Comparison of ENCODE assay signal across 8 cellular contexts in genomic region chr17:50057521-50057991, GRCh38. TPM values are rescaled to one million over a fixed set of nuclear protein-coding genes. Genes with fewer than 3 reads are reported as not detected.
DNase-seq lines count a peak whose midpoint lies in the region; ATAC-seq and TF ChIP-seq lines count a peak whose summit lies in the region.

No MANE protein-coding gene starts in this region.

- no peak overlapping the region for H4K5ac ChIP-seq in mesendoderm (ENCODE audit: low read length)

- no peak for DNase-seq in activated T-cell treated with anti-CD3 and anti-CD28 coated beads, Interleukin-2, amount 50 U/mL, for 4 hours
- no peak for DNase-seq in activated T-cell treated with anti-CD3 and anti-CD28 coated beads, Interleukin-2, amount 50 U/mL, for 1 hour
- DNase-seq in mesendoderm, result no peak
- DNase-seq in transverse colon, result peak; percentile 79
- no peak for DNase-seq in activated CD4-positive, CD25-positive, alpha-beta regulatory T cell (lab: John Stamatoyannopoulos, UW)
- no peak for DNase-seq in T1000 (lab: John Stamatoyannopoulos, UW)

- H3K9me3 Mint-ChIP-seq in activated T-cell treated with anti-CD3 and anti-CD28 coated beads, Interleukin-2, amount 50 U/mL, for 4 hours, result no peaks in the 10 kb centered on the region
- peaks cover 0 to 4% (median 0%) of the 10 kb centered on the region in 5 experiments for H3K9me3 Mint-ChIP-seq in brain

- in situ Hi-C loops in transverse colon (cut with MboI; ENCODE audit: low pct_ligation_motif_present in 1 of 4, low pct_unique_long_range_greater_than_20kb in 1 of 4, low sequenced_read_pairs in 3 of 4), result no loop called here

- no peak for ATAC-seq in activated T-cell treated with anti-CD3 and anti-CD28 coated beads, Interleukin-2, amount 50 U/mL, for 4 hours
- ATAC-seq in GM18520 (IDR thresholded peaks at IDR 0.05; ENCODE audit: unreplicated experiment), result no peak

- no peak for TF ChIP-seq EP300 in transverse colon (IDR thresholded peaks at IDR 0.05; ENCODE audit: low read depth)

- H2BK5ac ChIP-seq in mesendoderm (ENCODE audit: low read length), result no peak overlapping the region

- H3K9me3 ChIP-seq in transverse colon, result no peaks in the 10 kb centered on the region

- no peaks in the 10 kb centered on the region for H3K79me2 ChIP-seq in mesendoderm (ENCODE audit: control insufficient read depth, insufficient read depth, low read length)

- H2AK5ac ChIP-seq in mesendoderm (ENCODE audit: low read length), result no peak overlapping the region

- peak overlapping the region; percentile 88 for H3K4me3 Mint-ChIP-seq in activated T-cell treated with anti-CD3 and anti-CD28 coated beads, Interleukin-2, amount 50 U/mL, for 4 hours
- H3K4me3 Mint-ChIP-seq in brain, result peak overlapping the region; percentile 79 to 97 (median 93)

- H3K9ac ChIP-seq in mesendoderm (ENCODE audit: low read length), result peak overlapping the region; percentile 66

- WGBS in mesendoderm (ENCODE audit: extremely low coverage, insufficient coverage, low lambda C conversion rate), result no CpG with 5 or more reads among the region's 9 CpGs
- WGBS in transverse colon (ENCODE audit: low coverage in 1 of 2), 2 donors, result 62% methylated on average over 9 of the region's 9 CpGs; no CpG with 5 or more reads in 1 of the 2 donors

- H3K79me1 ChIP-seq in mesendoderm (ENCODE audit: low read length), result no peaks in the 10 kb centered on the region

- H3K4me3 ChIP-seq in mesendoderm (ENCODE audit: low read length) (no peak overlapping the region), transverse colon (peak overlapping the region in 3 of 4 donors; percentile 74 to 83 (median 80))

- no peaks in the 10 kb centered on the region for H3K27me3 Mint-ChIP-seq in activated T-cell treated with anti-CD3 and anti-CD28 coated beads, Interleukin-2, amount 50 U/mL, for 4 hours (ENCODE audit: low read depth)
- peaks cover 48% of the 10 kb centered on the region for H3K27me3 Mint-ChIP-seq in brain

- H3K56ac ChIP-seq in mesendoderm (ENCODE audit: low read length), result peak overlapping the region; percentile 76

- peak overlapping the region in 4 of 5 experiments; percentile 13 to 76 (median 62) for H3K27ac Mint-ChIP-seq in brain

- H3K4ac ChIP-seq in mesendoderm (ENCODE audit: low read depth, low read length), result no peak overlapping the region

- H3K4me1 Mint-ChIP-seq in activated T-cell treated with anti-CD3 and anti-CD28 coated beads, Interleukin-2, amount 50 U/mL, for 4 hours (ENCODE audit: low read depth), result peaks cover 16% of the 10 kb centered on the region
- peaks cover 72% of the 10 kb centered on the region for H3K4me1 Mint-ChIP-seq in brain

- TF ChIP-seq POLR2A in transverse colon (IDR thresholded peaks at IDR 0.05), result peak; percentile 61

- H3K27ac ChIP-seq in mesendoderm (ENCODE audit: low read depth, low read length) (no peak overlapping the region), transverse colon (peak overlapping the region; percentile 93 to 98 (median 96))

- H3K27me3 ChIP-seq in mesendoderm (ENCODE audit: insufficient read depth, low read length, poor library complexity) (no peaks in the 10 kb centered on the region), transverse colon (no peaks in the 10 kb centered on the region)

- H2BK120ac ChIP-seq in mesendoderm (ENCODE audit: low read depth, low read length), result no peak overlapping the region

- no peak overlapping the region for H3K23ac ChIP-seq in mesendoderm (ENCODE audit: low read length)

- intact Hi-C loops in transverse colon (cut with DNase I; ENCODE audit: low total_unique reads), result no loop called here

- H3K18ac ChIP-seq in mesendoderm (ENCODE audit: low read length), result no peak overlapping the region

- H2BK15ac ChIP-seq in mesendoderm (replicated peaks; ENCODE audit: low read depth), result no peak overlapping the region

- TF ChIP-seq CTCF in brain (conservative IDR thresholded peaks at IDR 0.05) (no peak), transverse colon (IDR thresholded peaks at IDR 0.05) (no peak)

- H3K4me2 ChIP-seq in mesendoderm (ENCODE audit: low read length), result no peak overlapping the region

- H3K4me1 ChIP-seq in mesendoderm (ENCODE audit: control insufficient read depth, low read depth, low read length) (peaks cover 13% of the 10 kb centered on the region), transverse colon (peaks cover 55 to 78% (median 75%) of the 10 kb centered on the region in 4 donors)

- H3K36me3 ChIP-seq in mesendoderm (ENCODE audit: control insufficient read depth, insufficient read depth, low read length), result no peaks in the 10 kb centered on the region
- no peaks in the 10 kb centered on the region for H3K36me3 ChIP-seq in transverse colon

- H4K8ac ChIP-seq in mesendoderm (ENCODE audit: low read depth, low read length), result no peak overlapping the region

- H3K36me3 Mint-ChIP-seq in activated T-cell treated with anti-CD3 and anti-CD28 coated beads, Interleukin-2, amount 50 U/mL, for 4 hours (ENCODE audit: insufficient read depth), result no peaks in the 10 kb centered on the region
- H3K36me3 Mint-ChIP-seq in brain, result no peaks in the 10 kb centered on the region

RNA-seq across cellular contexts. Expression of gene ITGA3, which starts 1.6 kb away (rescaled TPM):
- total RNA-seq in activated T-cell treated with anti-CD3 and anti-CD28 coated beads, Interleukin-2, amount 50 U/mL, for 4 hours, result 10 to 100 TPM in 1 of 3 donors, 1 to 10 TPM in 2; 9.2 to 10.2 (median 9.4) TPM
- 41.3 TPM for polyA plus RNA-seq in brain (ENCODE audit: insufficient read depth, low read depth, low replicate concordance)
- 13.0 TPM for polyA plus RNA-seq in mesendoderm (2013, experiment 1 of 2)
- 13.2 TPM for polyA plus RNA-seq in mesendoderm (2013, experiment 2 of 2)
- total RNA-seq in transverse colon, result 100 to 1,000 TPM; 147 to 294 (median 171) TPM

RNA-seq across cellular contexts. Expression of gene PDK2, which starts 37.6 kb away (rescaled TPM):
- total RNA-seq in activated T-cell treated with anti-CD3 and anti-CD28 coated beads, Interleukin-2, amount 50 U/mL, for 4 hours, result 10 to 100 TPM in 1 of 3 donors, 1 to 10 TPM in 2; 8.8 to 11.7 (median 9.2) TPM
- 80.8 TPM for polyA plus RNA-seq in brain (ENCODE audit: insufficient read depth, low read depth, low replicate concordance)
- 10.1 TPM for polyA plus RNA-seq in mesendoderm (2013, experiment 1 of 2)
- 11.8 TPM for polyA plus RNA-seq in mesendoderm (2013, experiment 2 of 2)
- 100 to 1,000 TPM in 3 of 4 donors, 10 to 100 TPM in 1; 84.6 to 292 (median 136) TPM for total RNA-seq in transverse colon

Comparison
In these comparisons a context has a peak if more than half of its experiments do, and no peak if none do; other contexts are left out.
1. RNA of gene ITGA3, which starts 1.6 kb away (total RNA-seq): 147 to 294 TPM in transverse colon; 9.2 to 10.2 TPM in activated T-cell treated with anti-CD3 and anti-CD28 coated beads, Interleukin-2, amount 50 U/mL, for 4 hours; every median in the first group is over 10 times any median in the second.
2. RNA of gene PDK2, which starts 37.6 kb away (total RNA-seq): 84.6 to 292 TPM in transverse colon; 8.8 to 11.7 TPM in activated T-cell treated with anti-CD3 and anti-CD28 coated beads, Interleukin-2, amount 50 U/mL, for 4 hours; every median in the first group is over 4 times any median in the second.